1 cellular context compared by ENCODE assay signal in the genomic region with DNA sequence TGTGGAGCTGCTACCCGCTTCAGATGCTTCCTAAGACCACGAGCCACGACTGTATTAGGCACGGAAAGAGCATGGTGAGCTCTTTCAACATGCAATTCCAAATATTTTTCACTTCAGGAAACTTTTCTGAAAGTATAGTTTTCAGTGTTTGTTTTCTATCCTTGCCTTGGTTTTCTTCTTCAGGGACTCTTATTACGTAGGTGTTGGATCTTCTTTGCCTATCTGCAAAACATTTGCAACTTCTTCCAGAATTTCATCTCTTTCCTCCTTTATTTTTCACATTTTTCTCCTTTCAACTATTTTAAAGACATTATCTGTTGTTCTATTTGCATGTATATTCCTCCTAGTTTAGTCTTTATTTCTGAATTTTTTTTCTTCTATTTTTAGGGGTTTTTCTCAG.
TF ChIP-seq lines count a peak whose summit lies in the region.

No MANE protein-coding gene starts in this region.

TF ChIP-seq in GM23338, 12 proteins besides CTCF, POLR2A, EP300 and RAD21 (continued from another document):
- no peak for TF ChIP-seq ZNF462 (CRISPR knock-in tag; IDR thresholded peaks at IDR 0.05)
- TF ChIP-seq EZH2 (IDR thresholded peaks at IDR 0.05; ENCODE audit: low read depth, unreplicated experiment): no peak
- TF ChIP-seq REST (IDR thresholded peaks at IDR 0.05; ENCODE audit: unreplicated experiment): no peak
- TF ChIP-seq STAT1 (IDR thresholded peaks at IDR 0.05; ENCODE audit: unreplicated experiment): no peak
TF ChIP-seq in GM23338: peak in this region for 0.
